Comparison of ENCODE assay signal across 20 cellular contexts in genomic region chr19:12113121-12113520, GRCh38. TPM values are rescaled to one million over a fixed set of nuclear protein-coding genes. Genes with fewer than 3 reads are reported as not detected.
"Had no signal": no experiment of that assay in that cellular context is flagged by ENCODE, and none has a peak within 500 bp of the region (broad histone marks: within the 10 kb centered on the region; RNA-seq: fewer than 3 reads in every experiment).

No MANE protein-coding gene starts in this region.

- H3K27ac ChIP-seq: esophagus muscularis mucosa, prostate gland, spleen, upper lobe of left lung had no signal

- H3K27ac Mint-ChIP-seq: activated naive CD4-positive, alpha-beta T cell treated with anti-CD3 and anti-CD28 coated beads, Interleukin-2, amount 50 U/mL, for 24 hours; effector memory CD8-positive, alpha-beta T cell; mesothelial cell of epicardium; natural killer cell had no signal

- H3K9me3 Mint-ChIP-seq: natural killer cell had no signal

- H3K27me3 ChIP-seq: esophagus muscularis mucosa, spleen, upper lobe of left lung had no signal

- H3K36me3 Mint-ChIP-seq: natural killer cell had no signal

- H3K27me3 Mint-ChIP-seq: activated naive CD4-positive, alpha-beta T cell treated with anti-CD3 and anti-CD28 coated beads, Interleukin-2, amount 50 U/mL, for 24 hours; effector memory CD8-positive, alpha-beta T cell had no signal

- H3K4me1 ChIP-seq: esophagus muscularis mucosa, prostate gland, spleen, upper lobe of left lung had no signal

- H3K36me3 ChIP-seq: prostate gland had no signal

- DNase-seq: activated CD4-positive, alpha-beta T cell treated with anti-CD3 and anti-CD28 coated beads for 1 hour; activated gamma-delta T cell treated with Interleukin-2 at 50 U/mL for 16 hours; central memory CD4-positive, alpha-beta T cell; dermis blood vessel endothelial cell; effector memory CD8-positive, alpha-beta T cell; glutamatergic neuron; hippocampal formation; left ventricle myocardium superior; mammary epithelial cell; natural killer cell; spleen; stimulated activated CD4-positive, alpha-beta T cell treated with anti-CD3 and anti-CD28 coated beads, Interleukin-4, amount 100 ng/mL, for 1 hour; stimulated activated naive CD4-positive, alpha-beta T cell; T-helper 9 cell; upper lobe of left lung had no signal

- H3K9me3 ChIP-seq: prostate gland had no signal

- ATAC-seq: effector memory CD8-positive, alpha-beta T cell; left ventricle myocardium superior; natural killer cell had no signal

- H3K4me1 Mint-ChIP-seq: mesothelial cell of epicardium, natural killer cell had no signal

- H3K4me3 Mint-ChIP-seq: activated naive CD4-positive, alpha-beta T cell treated with anti-CD3 and anti-CD28 coated beads, Interleukin-2, amount 50 U/mL, for 24 hours; effector memory CD8-positive, alpha-beta T cell; mesothelial cell of epicardium; natural killer cell had no signal

- H3K4me3 ChIP-seq: esophagus muscularis mucosa, prostate gland, spleen, upper lobe of left lung had no signal

RNA-seq across cellular contexts. Expression of gene ZNF844, which starts 48.6 kb away (rescaled TPM):
- total RNA-seq: astrocyte had no signal
